Comparison of ENCODE assay signal across 1 cellular context in the genomic region with DNA sequence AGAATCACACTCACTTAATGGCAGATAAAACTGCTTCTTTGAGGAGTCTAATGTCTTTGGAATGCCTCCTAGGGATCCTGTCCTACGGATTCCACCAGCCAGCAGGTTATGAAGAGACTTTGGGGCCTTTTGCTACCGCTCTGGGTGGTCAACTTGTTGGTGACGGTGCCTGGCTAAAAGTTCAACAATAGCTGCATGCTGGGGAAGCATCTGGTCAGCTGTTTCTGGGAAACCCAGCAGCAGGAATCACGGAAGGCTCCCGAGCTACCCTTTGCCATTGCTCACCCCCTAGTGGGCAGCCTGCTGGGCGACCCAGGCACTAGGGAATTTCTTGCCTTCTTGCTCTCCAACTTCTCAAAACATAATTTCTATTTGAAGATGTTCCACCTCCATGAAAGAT.
TF ChIP-seq lines count a peak whose summit lies in the region.

No MANE protein-coding gene starts in this region.

TF ChIP-seq in HCT116, 20 proteins besides CTCF, POLR2A, EP300 and RAD21 (continued from another document):
- no peak for TF ChIP-seq ELF1 (IDR thresholded peaks at IDR 0.05; ENCODE audit: borderline replicate concordance, low read depth)
